ENCODE assay signal across 23 cellular contexts in genomic region chr3:24300949-24301348, GRCh38.
"Had no signal": no experiment of that assay in that cellular context is flagged by ENCODE, and none has a peak within 500 bp of the region (broad histone marks: within the 10 kb centered on the region; RNA-seq: fewer than 3 reads in every experiment).

No MANE protein-coding gene starts in this region.

- ATAC-seq: activated CD4-positive, CD25-positive, alpha-beta regulatory T cell treated with anti-CD3 and anti-CD28 coated beads, Interleukin-2, amount 50 U/mL, for 24 hours; activated CD8-positive, alpha-beta memory T cell treated with anti-CD3 and anti-CD28 coated beads, Interleukin-2, amount 10 ng/mL, durations not matched to agents 7 days and 5 days had no signal

- H3K4me3 ChIP-seq: breast epithelium had no signal

- H3K36me3 ChIP-seq: breast epithelium had no signal

- DNase-seq: activated CD4-positive, alpha-beta T cell treated with anti-CD3 and anti-CD28 coated beads for 48 hours; activated CD4-positive, alpha-beta T cell treated with anti-CD3 and anti-CD28 coated beads, Interleukin-2, amount 50 U/mL, for 48 hours; activated CD8-positive, alpha-beta memory T cell treated with anti-CD3 and anti-CD28 coated beads, Interleukin-2, amount 10 ng/mL, durations not matched to agents 7 days and 5 days; activated effector memory CD4-positive, alpha-beta T cell treated with Interleukin-2 at 50 U/mL for 16 hours; activated naive CD4-positive, alpha-beta T cell; activated T-cell treated with anti-CD3 and anti-CD28 coated beads, Interleukin-2, amount 50 U/mL, for 24 hours; aorta; caudate nucleus; KG1; MV-4-11; NCI-H1092 treated with DMSO at 0.1 percent for 48 hours; NCI-H1417 treated with DMSO at 0.1 percent for 48 hours; NCI-H1694; NCI-H2029; NCI-H2107; NCI-H2171 treated with DMSO at 0.1 percent for 48 hours; NCI-H345; NCI-H510A; NCI-H526 treated with DMSO at 0.1 percent for 48 hours; NCI-H82; SHP77 treated with DMSO at 0.1 percent for 48 hours had no signal

- H3K9me3 ChIP-seq: breast epithelium had no signal

- H3K27me3 ChIP-seq: breast epithelium had no signal
